Comparison of ENCODE assay signal across 7 cellular contexts in genomic region chr12:128820723-128821432, GRCh38.
DNase-seq lines count a peak whose midpoint lies in the region; ATAC-seq and TF ChIP-seq lines count a peak whose summit lies in the region.

No MANE protein-coding gene starts in this region.

- no peaks in the 10 kb centered on the region for H3K9me3 ChIP-seq in Loucy (ENCODE audit: insufficient read depth, low read depth, low read length)

- peak overlapping the region; percentile 85 for H3K9ac ChIP-seq in Loucy (ENCODE audit: low read depth, low read length, poor library complexity, severe bottlenecking)

- ATAC-seq in GM21619 (IDR thresholded peaks at IDR 0.05; ENCODE audit: unreplicated experiment): peak; percentile 48

- no peak overlapping the region for H2AFZ ChIP-seq in Loucy (ENCODE audit: low read length)

- peak; percentile 69 for TF ChIP-seq POLR2A in GM18526 (IDR thresholded peaks at IDR 0.05; ENCODE audit: extremely low read depth, insufficient read length)

- peak overlapping the region; percentile 40 for H3K27ac ChIP-seq in substantia nigra (ENCODE audit: low read depth, low read length, poor library complexity, severe bottlenecking)

- TF ChIP-seq CTCF in Loucy (conservative IDR thresholded peaks at IDR 0.05; ENCODE audit: low read length): no peak

- peak overlapping the region; percentile 84 for H3K4me2 ChIP-seq in Loucy (ENCODE audit: low read depth, low read length, poor library complexity, severe bottlenecking)

- H3K4me3 ChIP-seq in Loucy (ENCODE audit: low read length, poor library complexity, severe bottlenecking): peak overlapping the region; percentile 95

- no peaks in the 10 kb centered on the region for H3F3A ChIP-seq in Loucy (ENCODE audit: low read depth)

- DNase-seq in epidermal melanocyte (ENCODE audit: insufficient read length, low spot score) (peak; percentile 59), substantia nigra (lab: John Stamatoyannopoulos, UW) (peak in 28 of 49 donors; percentile 16 to 73 (median 48)), NCI-H1092 (lab: John Stamatoyannopoulos, UW) (no peak)
- DNase-seq in activated CD4-positive, CD25-positive, alpha-beta regulatory T cell (lab: John Stamatoyannopoulos, UW): no peak

- peaks cover 65% of the 10 kb centered on the region for H4K20me1 ChIP-seq in Loucy (ENCODE audit: insufficient read depth, low read length, poor library complexity, severe bottlenecking)

- peaks cover 87% of the 10 kb centered on the region for H3K79me2 ChIP-seq in Loucy (ENCODE audit: insufficient read depth, low read length)

- no peaks in the 10 kb centered on the region for H3K36me3 ChIP-seq in Loucy (ENCODE audit: insufficient read depth, low read length)

- peaks cover 52% of the 10 kb centered on the region for H3K4me1 ChIP-seq in Loucy (ENCODE audit: insufficient read depth, low read length, poor library complexity, severe bottlenecking)

- H3K9me2 ChIP-seq in Loucy (replicated peaks; ENCODE audit: low read depth, low read length): no peaks in the 10 kb centered on the region

- H3K27me3 ChIP-seq in Loucy (ENCODE audit: insufficient read depth, low read length, poor library complexity, severe bottlenecking): no peaks in the 10 kb centered on the region

Comparison
In these comparisons a context has a peak if more than half of its experiments do, and no peak if none do; other contexts are left out.
1. DNase-seq: peak in epidermal melanocyte (single experiment) and substantia nigra (28 of 49); none in activated CD4-positive, CD25-positive, alpha-beta regulatory T cell (0 of 4) and NCI-H1092 (single experiment).